31 cellular contexts compared by ENCODE assay signal in genomic region chr19:7468840-7469239, GRCh38.
"Had no signal": no experiment of that assay in that cellular context is flagged by ENCODE, and none has a peak within 500 bp of the region (broad histone marks: within the 10 kb centered on the region; RNA-seq: fewer than 3 reads in every experiment).

No MANE protein-coding gene starts in this region.

- ATAC-seq: activated CD4-positive, alpha-beta T cell treated with anti-CD3 and anti-CD28 coated beads for 36 hours; activated CD8-positive, alpha-beta memory T cell treated with anti-CD3 and anti-CD28 coated beads, Interleukin-2, amount 10 ng/mL, durations not matched to agents 7 days and 5 days; activated CD8-positive, alpha-beta T cell treated with anti-CD3 and anti-CD28 coated beads, Interleukin-2, amount 10 ng/mL, durations not matched to agents 7 days and 5 days; activated naive CD8-positive, alpha-beta T cell treated with anti-CD3 and anti-CD28 coated beads, Interleukin-2, amount 50 U/mL, for 24 hours; body of pancreas had no signal

- H3K27ac ChIP-seq: body of pancreas, brain microvascular endothelial cell, breast epithelium, VCaP had no signal

- H3K36me3 ChIP-seq: breast epithelium had no signal

- H3K9me3 ChIP-seq: body of pancreas, breast epithelium had no signal

- H3K27me3 ChIP-seq: body of pancreas, brain microvascular endothelial cell, breast epithelium had no signal

- FAIRE-seq: astrocyte, TTC549 had no signal

- H3K4me1 ChIP-seq: breast epithelium had no signal

- H3K4me3 ChIP-seq: body of pancreas, breast epithelium had no signal

- DNase-seq: activated B cell treated with CpG ODN at 0.5 μM for 24 hours; activated CD4-positive, alpha-beta memory T cell treated with anti-CD3 and anti-CD28 coated beads, Interleukin-2, amount 10 ng/mL, durations not matched to agents 7 days and 5 days; activated CD4-positive, alpha-beta T cell treated with anti-CD3 and anti-CD28 coated beads for 1 hour; activated CD4-positive, alpha-beta T cell treated with anti-CD3 and anti-CD28 coated beads for 36 hours; activated CD4-positive, alpha-beta T cell treated with anti-CD3 and anti-CD28 coated beads for 48 hours; activated CD4-positive, alpha-beta T cell treated with anti-CD3 and anti-CD28 coated beads, Interleukin-2, amount 10 ng/mL, durations not matched to agents 7 days and 5 days; activated CD4-positive, alpha-beta T cell treated with anti-CD3 and anti-CD28 coated beads, Interleukin-2, amount 50 U/mL, for 48 hours; activated CD8-positive, alpha-beta memory T cell treated with anti-CD3 and anti-CD28 coated beads for 24 hours; activated CD8-positive, alpha-beta memory T cell treated with anti-CD3 and anti-CD28 coated beads, Interleukin-2, amount 10 ng/mL, durations not matched to agents 7 days and 5 days; activated CD8-positive, alpha-beta memory T cell treated with anti-CD3 and anti-CD28 coated beads, Interleukin-2, amount 50 U/mL, for 48 hours; activated CD8-positive, alpha-beta T cell treated with anti-CD3 and anti-CD28 coated beads, Interleukin-2, amount 10 ng/mL, durations not matched to agents 7 days and 5 days; activated effector memory CD4-positive, alpha-beta T cell treated with Interleukin-2 at 50 U/mL for 16 hours; activated gamma-delta T cell; activated naive CD4-positive, alpha-beta T cell treated with anti-CD3 and anti-CD28 coated beads, Interleukin-2, amount 10 ng/mL, durations not matched to agents 7 days and 5 days; activated naive CD4-positive, alpha-beta T cell treated with Interleukin-2 at 50 U/mL for 16 hours; activated naive CD8-positive, alpha-beta T cell treated with anti-CD3 and anti-CD28 coated beads, Interleukin-2, amount 10 ng/mL, durations not matched to agents 7 days and 5 days; activated naive CD8-positive, alpha-beta T cell treated with anti-CD3 and anti-CD28 coated beads, Interleukin-2, amount 50 U/mL, for 24 hours; activated T-cell treated with anti-CD3 and anti-CD28 coated beads, Interleukin-2, amount 50 U/mL, for 24 hours; activated T-cell treated with anti-CD3 and anti-CD28 coated beads, Interleukin-2, amount 50 U/mL, for 48 hours; amygdala; anterior cingulate cortex; body of pancreas; brain microvascular endothelial cell; central memory CD4-positive, alpha-beta T cell; T-helper 1 cell; T-helper 2 cell; T-helper 9 cell had no signal
